In genomic region chr5:125198270-125198974, GRCh38 we compare ENCODE assay signal across 8 cellular contexts.
DNase-seq lines count a peak whose midpoint lies in the region; ATAC-seq and TF ChIP-seq lines count a peak whose summit lies in the region.

No MANE protein-coding gene starts in this region.

- DNase-seq in AG20443 (ENCODE audit: low spot score) (peak; percentile 49), NCI-H146 (lab: John Stamatoyannopoulos, UW) (peak; percentile 85), astrocyte of the hippocampus (ENCODE audit: low read depth, low spot score) (peak; percentile 90), iris pigment epithelial cell (ENCODE audit: low read depth) (peak; percentile 89), thoracic aorta (ENCODE audit: low spot score) (peak; percentile 19)
- DNase-seq in NK-92 treated with Interleukin-12 subunit alpha and Interleukin-12 subunit beta, amount 100 ng/mL, for 24 hours (lab: John Stamatoyannopoulos, UW), result no peak

- no peak overlapping the region for H3K27ac ChIP-seq in thoracic aorta

- H3K27me3 ChIP-seq in thoracic aorta (replicated peaks; ENCODE audit: insufficient read depth), result no peaks in the 10 kb centered on the region

- ATAC-seq in thoracic aorta (ENCODE audit: insufficient number of reproducible peaks, low FRiP score, low read depth) (no peak), HG03439 (IDR thresholded peaks at IDR 0.05; ENCODE audit: unreplicated experiment) (no peak), GM21526 (IDR thresholded peaks at IDR 0.05; ENCODE audit: low FRiP score, unreplicated experiment) (no peak)

- H3K4me1 ChIP-seq in thoracic aorta (ENCODE audit: control insufficient read depth in 1 of 2, low read depth in 2 of 2), result peaks cover 0 to 6% of the 10 kb centered on the region in 2 donors

- H3K4me3 ChIP-seq in thoracic aorta, result no peak overlapping the region

- no peaks in the 10 kb centered on the region for H3K36me3 ChIP-seq in thoracic aorta

- H3K9me3 ChIP-seq in thoracic aorta, result no peaks in the 10 kb centered on the region

- no peak for TF ChIP-seq CTCF in thoracic aorta (IDR thresholded peaks at IDR 0.05)
